2 cellular contexts compared by ENCODE assay signal in the genomic region with DNA sequence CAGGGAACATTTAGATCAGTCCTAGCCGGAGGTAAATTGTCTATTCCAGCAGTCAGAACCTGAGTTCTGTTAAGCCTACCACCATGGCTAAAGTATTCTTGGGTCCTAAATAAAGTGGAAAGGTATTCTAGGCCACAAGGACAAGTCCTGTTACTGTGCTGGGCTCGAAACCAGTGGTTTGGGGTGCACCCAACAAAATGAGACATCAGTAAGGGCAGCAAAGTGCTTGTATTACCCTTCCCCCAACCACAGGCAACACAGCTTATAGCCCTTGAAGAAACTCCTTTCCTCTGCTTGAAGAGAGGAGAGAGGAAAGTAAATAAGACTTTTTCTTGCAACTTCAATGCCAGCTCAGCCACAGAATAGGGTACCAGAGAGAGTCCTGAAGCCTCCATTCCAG.
TF ChIP-seq lines count a peak whose summit lies in the region.

No MANE protein-coding gene starts in this region.

TF ChIP-seq in GM23338, 12 proteins besides CTCF, POLR2A, EP300 and RAD21:
- TF ChIP-seq POLR2AphosphoS5 (IDR thresholded peaks at IDR 0.05; ENCODE audit: low read depth), result no peak

TF ChIP-seq in H1, 55 proteins besides CTCF, POLR2A, EP300 and RAD21:
- TF ChIP-seq SUZ12 (IDR thresholded peaks at IDR 0.05; ENCODE audit: low read length) (no peak), E2F6 (IDR thresholded peaks at IDR 0.05) (no peak), USF2 (IDR thresholded peaks at IDR 0.05; ENCODE audit: low read length) (no peak), SIX5 (IDR thresholded peaks at IDR 0.05; ENCODE audit: low read depth, low read length) (no peak), ASH2L (IDR thresholded peaks at IDR 0.05; ENCODE audit: low read length) (no peak)
- TF ChIP-seq, protein P1, sequence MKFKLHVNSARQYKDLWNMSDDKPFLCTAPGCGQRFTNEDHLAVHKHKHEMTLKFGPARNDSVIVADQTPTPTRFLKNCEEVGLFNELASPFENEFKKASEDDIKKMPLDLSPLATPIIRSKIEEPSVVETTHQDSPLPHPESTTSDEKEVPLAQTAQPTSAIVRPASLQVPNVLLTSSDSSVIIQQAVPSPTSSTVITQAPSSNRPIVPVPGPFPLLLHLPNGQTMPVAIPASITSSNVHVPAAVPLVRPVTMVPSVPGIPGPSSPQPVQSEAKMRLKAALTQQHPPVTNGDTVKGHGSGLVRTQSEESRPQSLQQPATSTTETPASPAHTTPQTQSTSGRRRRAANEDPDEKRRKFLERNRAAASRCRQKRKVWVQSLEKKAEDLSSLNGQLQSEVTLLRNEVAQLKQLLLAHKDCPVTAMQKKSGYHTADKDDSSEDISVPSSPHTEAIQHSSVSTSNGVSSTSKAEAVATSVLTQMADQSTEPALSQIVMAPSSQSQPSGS (IDR thresholded peaks at IDR 0.05; ENCODE audit: low read length), result no peak
